Comparison of ENCODE assay signal across 8 cellular contexts in the genomic region with DNA sequence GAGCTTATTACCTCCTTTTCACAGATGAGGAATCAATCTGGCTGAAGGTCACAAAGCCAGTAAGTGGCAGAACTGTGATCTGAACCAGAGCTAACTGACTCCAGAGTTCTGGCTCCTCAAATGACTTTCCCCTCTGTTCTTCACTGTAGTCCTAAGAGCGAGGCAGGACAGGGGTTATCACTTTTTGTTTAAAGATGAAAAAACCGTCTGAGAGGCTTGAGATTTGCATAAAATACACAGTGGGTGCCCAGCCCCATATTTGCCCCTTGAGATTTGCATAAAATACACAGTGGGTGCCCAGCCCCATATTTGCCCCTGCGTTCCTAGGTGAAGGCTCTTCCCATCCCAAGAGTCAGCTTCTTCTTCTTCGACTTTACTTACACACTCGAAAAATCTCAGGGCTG. TPM values are rescaled to one million over a fixed set of nuclear protein-coding genes. Genes with fewer than 3 reads are reported as not detected.
DNase-seq lines count a peak whose midpoint lies in the region; ATAC-seq and TF ChIP-seq lines count a peak whose summit lies in the region.

No MANE protein-coding gene starts in this region.

- TF ChIP-seq CTCF in LNCaP clone FGC (IDR thresholded peaks at IDR 0.05; ENCODE audit: control insufficient read depth, extremely low read depth, insufficient read depth) (no peak), coronary artery (IDR thresholded peaks at IDR 0.05) (no peak)

- peak; percentile 43 for DNase-seq in D341Med (ENCODE audit: low spot score)
- no peak for DNase-seq in LNCaP clone FGC (ENCODE audit: low read depth)
- no peak for DNase-seq in coronary artery (ENCODE audit: low spot score)
- DNase-seq in central memory CD4-positive, alpha-beta T cell: no peak
- no peak for DNase-seq in NCI-H2196 treated with DMSO at 0.1 percent for 48 hours (lab: John Stamatoyannopoulos, UW; ENCODE audit: unreplicated experiment)
- no peak for DNase-seq in EL

- H3K4me3 ChIP-seq in LNCaP clone FGC (ENCODE audit: low read depth, low read length): peak overlapping the region; percentile 79
- H3K4me3 ChIP-seq in coronary artery: peak overlapping the region; percentile 79
- peak overlapping the region; percentile 56 for H3K4me3 ChIP-seq in mononuclear cell (ENCODE audit: low read length)

- peaks cover 25% of the 10 kb centered on the region for H3K4me1 ChIP-seq in mononuclear cell (ENCODE audit: insufficient read depth, low read length)

- no peaks in the 10 kb centered on the region for H3K9me3 ChIP-seq in mononuclear cell (ENCODE audit: low read depth, low read length)

- peaks cover 3% of the 10 kb centered on the region for H3K27me3 ChIP-seq in mononuclear cell (ENCODE audit: insufficient read depth, low read length)

- ATAC-seq in GM21526 (IDR thresholded peaks at IDR 0.05; ENCODE audit: low FRiP score, unreplicated experiment): peak; percentile 31

- H3K27ac ChIP-seq in coronary artery: peak overlapping the region; percentile 79 to 82

RNA-seq across cellular contexts. Expression of gene FBXO10, which starts 0.7 kb away (rescaled TPM):
- 2.3 TPM for total RNA-seq in mononuclear cell

RNA-seq across cellular contexts. Expression of gene TOMM5, which starts 16.9 kb away (rescaled TPM):
- total RNA-seq in mononuclear cell: 37.5 TPM
